Comparison of ENCODE assay signal across 14 cellular contexts in genomic region chr1:213982515-213982813, GRCh38. TPM values are rescaled to one million over a fixed set of nuclear protein-coding genes. Genes with fewer than 3 reads are reported as not detected.
DNase-seq lines count a peak whose midpoint lies in the region; ATAC-seq, FAIRE-seq and TF ChIP-seq lines count a peak whose summit lies in the region.
"Had no signal": no experiment of that assay in that cellular context is flagged by ENCODE, and none has a peak within 500 bp of the region (broad histone marks: within the 10 kb centered on the region; RNA-seq: fewer than 3 reads in every experiment).

No MANE protein-coding gene starts in this region.

- H3K9me1 ChIP-seq in keratinocyte (ENCODE audit: control insufficient read depth, extremely low read depth, insufficient read depth, low read length): no peaks in the 10 kb centered on the region

- peak; percentile 38 for DNase-seq in NCI-H146 treated with DMSO at 0.1 percent for 48 hours (lab: John Stamatoyannopoulos, UW; ENCODE audit: unreplicated experiment)
- no peak for DNase-seq in NCI-H146 (lab: John Stamatoyannopoulos, UW)
- DNase-seq in adipocyte (ENCODE audit: low read depth): no peak
- no peak for DNase-seq in keratinocyte (ENCODE audit: low read depth, low spot score)
- DNase-seq in LoVo (ENCODE audit: low spot score): no peak
- DNase-seq in G401 (ENCODE audit: low spot score): no peak
- DNase-seq: NCI-H1048 had no signal

- no peak for TF ChIP-seq CTCF in keratinocyte (optimal IDR thresholded peaks at IDR 0.05 in 1 of 3, IDR thresholded peaks at IDR 0.05 in 1 of 3, conservative IDR thresholded peaks at IDR 0.05 in 1 of 3; ENCODE audit: extremely low read depth in 1 of 3, insufficient read depth in 2 of 3, low read length in 3 of 3)

- H3K4me1 ChIP-seq in adipocyte (ENCODE audit: control insufficient read depth, insufficient read depth, low read length) (peaks cover 19% of the 10 kb centered on the region), keratinocyte (ENCODE audit: control insufficient read depth, extremely low read depth, insufficient read depth, low read length) (peaks cover 3% of the 10 kb centered on the region), skeletal muscle satellite cell (ENCODE audit: control insufficient read depth, insufficient read depth, low read length) (peaks cover 17% of the 10 kb centered on the region)

- H3K4me2 ChIP-seq in keratinocyte (ENCODE audit: control insufficient read depth, extremely low read depth, insufficient read depth, low read depth, low read length) (peak overlapping the region; percentile 45), skeletal muscle satellite cell (ENCODE audit: low read length) (peak overlapping the region; percentile 98)

- H3K9ac ChIP-seq in adipocyte (ENCODE audit: low read length) (no peak overlapping the region), keratinocyte (ENCODE audit: control insufficient read depth, extremely low read depth, insufficient read depth, low read length) (no peak overlapping the region), skeletal muscle satellite cell (ENCODE audit: low read depth, low read length) (no peak overlapping the region)

- H4K20me1 ChIP-seq in keratinocyte (ENCODE audit: control insufficient read depth, extremely low read depth, insufficient read depth, low read length): no peaks in the 10 kb centered on the region

- dilution Hi-C loops in keratinocyte (cut with MboI; ENCODE audit: extremely low pct_ligation_motif_present, low sequenced_read_pairs): no loop called here

- H3K27me3 ChIP-seq in adipocyte (replicated peaks; ENCODE audit: control insufficient read depth, insufficient read depth, low read length): peaks cover 89% of the 10 kb centered on the region
- peaks cover 78% of the 10 kb centered on the region for H3K27me3 ChIP-seq in keratinocyte (ENCODE audit: control insufficient read depth, extremely low read depth, insufficient read depth, low read length)
- H3K27me3 ChIP-seq in skeletal muscle satellite cell (ENCODE audit: control insufficient read depth, insufficient read depth, low read length): peaks cover 59% of the 10 kb centered on the region

- H3K9me3 ChIP-seq in adipocyte (ENCODE audit: control insufficient read depth, low read length) (no peaks in the 10 kb centered on the region), keratinocyte (ENCODE audit: control insufficient read depth, low read depth, low read length) (no peaks in the 10 kb centered on the region), skeletal muscle satellite cell (replicated peaks; ENCODE audit: low read length) (no peaks in the 10 kb centered on the region)

- no peaks in the 10 kb centered on the region for H3K79me2 ChIP-seq in keratinocyte (ENCODE audit: control insufficient read depth, insufficient read depth, low read length)

- H3K4me3 ChIP-seq in adipocyte (ENCODE audit: low read length) (peak overlapping the region; percentile 64), keratinocyte (ENCODE audit: control insufficient read depth in 2 of 3, extremely low read depth in 1 of 3, insufficient read depth in 2 of 3, low read depth in 1 of 3, low read length in 3 of 3) (no peak overlapping the region), skeletal muscle satellite cell (ENCODE audit: low read length) (peak overlapping the region; percentile 75)

- in situ Hi-C loops in G401 (cut with HindIII; ENCODE audit: low sequenced_read_pairs): no loop called here

- ATAC-seq in GM18517 (IDR thresholded peaks at IDR 0.05; ENCODE audit: unreplicated experiment): no peak
- ATAC-seq: esophagus mucosa had no signal

- no peak overlapping the region for H3K27ac ChIP-seq in keratinocyte (ENCODE audit: control insufficient read depth, insufficient read depth, low read length)
- H3K27ac ChIP-seq: HL-60 had no signal

- H2AFZ ChIP-seq in keratinocyte (ENCODE audit: control insufficient read depth, low read length): no peak overlapping the region

- no peak for FAIRE-seq in keratinocyte (lab: Jason Lieb, UNC)
- FAIRE-seq: D721Med had no signal

- H3K36me3 ChIP-seq in adipocyte (ENCODE audit: control insufficient read depth, insufficient read depth, low read length, severe bottlenecking) (no peaks in the 10 kb centered on the region), keratinocyte (ENCODE audit: control insufficient read depth in 2 of 2, extremely low read depth in 1 of 2, insufficient read depth in 2 of 2, low read length in 2 of 2) (no peaks in the 10 kb centered on the region), skeletal muscle satellite cell (ENCODE audit: insufficient read depth, low read length) (no peaks in the 10 kb centered on the region)

RNA-seq across cellular contexts. Expression of gene PROX1, which starts 5.3 kb away (rescaled TPM):
- 0.20 to 0.31 TPM (median 0.24 TPM) in 3 replicates for polyA plus RNA-seq in keratinocyte
- polyA plus RNA-seq in keratinocyte (2011; ENCODE audit: low read depth): 0.70 TPM
- polyA plus RNA-seq in keratinocyte (2011; cell fraction: cytosol; rRNA removed): 0.14 and 0.39 TPM in 2 replicates
- polyA plus RNA-seq in keratinocyte (2011; cell fraction: nucleus; rRNA removed): 1.5 TPM in 2 replicates
- polyA plus RNA-seq in keratinocyte (2012; ENCODE audit: low replicate concordance): 0.17 and 0.45 TPM in 2 replicates
- 0.16 to 2.8 TPM (median 2.5 TPM) in 3 replicates for polyA minus RNA-seq in keratinocyte
- 0.38 TPM for polyA minus RNA-seq in keratinocyte (2011; cell fraction: cytosol; rRNA and poly(A)+ RNA removed)
- polyA minus RNA-seq in keratinocyte (2011; cell fraction: nucleus; rRNA and poly(A)+ RNA removed): 0.42 and 0.93 TPM in 2 replicates
- 0.22 and 0.25 TPM in 2 replicates for total RNA-seq in skeletal muscle satellite cell (2012; rRNA removed)
- total RNA-seq in G401 (2014; rRNA removed; shearing (Covaris generic)): not detected in 2 replicates
- total RNA-seq: A172; T-helper 2 cell treated with Interferon-gamma antibody and Interleukin-4, amounts not matched to agents 100 ng/mL and 5 ng/mL, for 36 hours had no signal

Comparison
In these comparisons a context has a peak if more than half of its experiments do, and no peak if none do; other contexts are left out.
1. H3K4me3 ChIP-seq: peak in adipocyte (single experiment) and skeletal muscle satellite cell (single experiment); none in keratinocyte (0 of 3).